9 cellular contexts compared by ENCODE assay signal in genomic region chr1:16967095-16967567, GRCh38. TPM values are rescaled to one million over a fixed set of nuclear protein-coding genes. Genes with fewer than 3 reads are reported as not detected.
DNase-seq lines count a peak whose midpoint lies in the region; ATAC-seq and TF ChIP-seq lines count a peak whose summit lies in the region.
"Had no signal": no experiment of that assay in that cellular context is flagged by ENCODE, and none has a peak within 500 bp of the region (broad histone marks: within the 10 kb centered on the region; RNA-seq: fewer than 3 reads in every experiment).

No MANE protein-coding gene starts in this region.

- TF ChIP-seq POLR2A in testis (IDR thresholded peaks at IDR 0.05): no peak

- WGBS in right cardiac atrium: 14% methylated on average over 7 of the region's 7 CpGs
- 16 to 25% methylated on average over 6 to 7 of the region's 7 CpGs for WGBS in testis, 2 donors

- ATAC-seq in right cardiac atrium: peak; percentile 31 to 51
- no peak for ATAC-seq in GM19397 (IDR thresholded peaks at IDR 0.05; ENCODE audit: unreplicated experiment)
- no peak for ATAC-seq in GM21825 (IDR thresholded peaks at IDR 0.05; ENCODE audit: unreplicated experiment)

- H3K4me1 Mint-ChIP-seq in brain: peaks cover 19% of the 10 kb centered on the region

- no peaks in the 10 kb centered on the region for H3K9me3 Mint-ChIP-seq in brain

- H3K36me3 ChIP-seq in testis (ENCODE audit: low read depth, missing control alignments): no peaks in the 10 kb centered on the region

- no peaks in the 10 kb centered on the region for H3K27me3 Mint-ChIP-seq in brain

- peak overlapping the region; percentile 77 to 93 (median 89) for H3K27ac Mint-ChIP-seq in brain

- H3K4me3 Mint-ChIP-seq in brain: peak overlapping the region in 3 of 5 experiments; percentile 21 to 63 (median 29)

- peaks cover 29% of the 10 kb centered on the region for H3K36me3 Mint-ChIP-seq in brain

- TF ChIP-seq CTCF in brain (conservative IDR thresholded peaks at IDR 0.05): no peak
- no peak for TF ChIP-seq CTCF in testis (IDR thresholded peaks at IDR 0.05)

- H3K4me1 ChIP-seq in right cardiac atrium (ENCODE audit: control insufficient read depth, insufficient read depth, low read length) (no peaks in the 10 kb centered on the region), testis (peaks cover 17% of the 10 kb centered on the region)

- no peaks in the 10 kb centered on the region for H3K9me3 ChIP-seq in right cardiac atrium (ENCODE audit: control insufficient read depth, low read length)
- H3K9me3 ChIP-seq in testis: no peaks in the 10 kb centered on the region

- H3K27ac ChIP-seq in right cardiac atrium (ENCODE audit: low read length) (no peak overlapping the region), testis (peak overlapping the region; percentile 4 to 45)

- DNase-seq in NCI-H1105 (lab: John Stamatoyannopoulos, UW) (peak; percentile 27), right cardiac atrium (peak; percentile 62 to 91 (median 90)), testis (peak; percentile 51), NCI-H526 (lab: John Stamatoyannopoulos, UW) (no peak)
- DNase-seq: DMS53, NCI-H1417 treated with DMSO at 0.1 percent for 48 hours had no signal

- H3K27me3 ChIP-seq in right cardiac atrium (ENCODE audit: control insufficient read depth, insufficient read depth) (no peaks in the 10 kb centered on the region), testis (no peaks in the 10 kb centered on the region)

- intact Hi-C loops in right cardiac atrium (cut with DNase I): loop anchor here in 1 of 4 donors (5.0 kb wide), 1 partner anchor 45 kb away; the partner anchor contains the start of gene ATP13A2
- intact Hi-C loops in testis (cut with DNase I; ENCODE audit: low total_unique reads): no loop called here

- H3K4me3 ChIP-seq in right cardiac atrium (ENCODE audit: low read length) (no peak overlapping the region), testis (no peak overlapping the region)

RNA-seq across cellular contexts. Expression of gene MFAP2, which starts 13.3 kb away (rescaled TPM):
- polyA plus RNA-seq in brain (ENCODE audit: insufficient read depth, low read depth, low replicate concordance) (162 TPM), right cardiac atrium (3.2 TPM), testis (ENCODE audit: insufficient read depth, low read depth, low replicate concordance) (22.0 TPM)
- total RNA-seq in right cardiac atrium (10 to 100 TPM in 1 of 4 donors, 1 to 10 TPM in 3; 5.9 to 11.6 (median 6.8) TPM), testis (10 to 100 TPM in 1 of 2 donors, 1 to 10 TPM in 1; 7.9 to 18.7 TPM)

RNA-seq across cellular contexts. Expression of gene ATP13A2, which starts 44.6 kb away (rescaled TPM):
- polyA plus RNA-seq in brain (ENCODE audit: insufficient read depth, low read depth, low replicate concordance): 132 TPM
- total RNA-seq in right cardiac atrium: 10 to 100 TPM; 12.9 to 15.1 (median 14.3) TPM
- polyA plus RNA-seq in right cardiac atrium: 10.3 TPM
- 10 to 100 TPM; 42.4 to 45.6 TPM for total RNA-seq in testis
- 36.9 TPM for polyA plus RNA-seq in testis (ENCODE audit: insufficient read depth, low read depth, low replicate concordance)

RNA-seq across cellular contexts. Expression of gene CROCC, which starts 45.4 kb away (rescaled TPM):
- polyA plus RNA-seq in brain (ENCODE audit: insufficient read depth, low read depth, low replicate concordance) (29.1 TPM), right cardiac atrium (14.6 TPM), testis (ENCODE audit: insufficient read depth, low read depth, low replicate concordance) (18.8 TPM)
- total RNA-seq in right cardiac atrium (10 to 100 TPM in 3 of 4 donors, 1 to 10 TPM in 1; 6.7 to 11.9 (median 10.8) TPM), testis (10 to 100 TPM; 49.1 to 49.2 TPM)

Comparison
In these comparisons a context has a peak if more than half of its experiments do, and no peak if none do; other contexts are left out.
1. DNase-seq: peak in NCI-H1105 (single experiment), right cardiac atrium (3 of 3) and testis (single experiment); none in NCI-H526 (0 of 2).
2. ATAC-seq: peak in right cardiac atrium (2 of 2); none in GM19397 (single experiment) and GM21825 (single experiment).